17 cellular contexts compared by ENCODE assay signal in the genomic region with DNA sequence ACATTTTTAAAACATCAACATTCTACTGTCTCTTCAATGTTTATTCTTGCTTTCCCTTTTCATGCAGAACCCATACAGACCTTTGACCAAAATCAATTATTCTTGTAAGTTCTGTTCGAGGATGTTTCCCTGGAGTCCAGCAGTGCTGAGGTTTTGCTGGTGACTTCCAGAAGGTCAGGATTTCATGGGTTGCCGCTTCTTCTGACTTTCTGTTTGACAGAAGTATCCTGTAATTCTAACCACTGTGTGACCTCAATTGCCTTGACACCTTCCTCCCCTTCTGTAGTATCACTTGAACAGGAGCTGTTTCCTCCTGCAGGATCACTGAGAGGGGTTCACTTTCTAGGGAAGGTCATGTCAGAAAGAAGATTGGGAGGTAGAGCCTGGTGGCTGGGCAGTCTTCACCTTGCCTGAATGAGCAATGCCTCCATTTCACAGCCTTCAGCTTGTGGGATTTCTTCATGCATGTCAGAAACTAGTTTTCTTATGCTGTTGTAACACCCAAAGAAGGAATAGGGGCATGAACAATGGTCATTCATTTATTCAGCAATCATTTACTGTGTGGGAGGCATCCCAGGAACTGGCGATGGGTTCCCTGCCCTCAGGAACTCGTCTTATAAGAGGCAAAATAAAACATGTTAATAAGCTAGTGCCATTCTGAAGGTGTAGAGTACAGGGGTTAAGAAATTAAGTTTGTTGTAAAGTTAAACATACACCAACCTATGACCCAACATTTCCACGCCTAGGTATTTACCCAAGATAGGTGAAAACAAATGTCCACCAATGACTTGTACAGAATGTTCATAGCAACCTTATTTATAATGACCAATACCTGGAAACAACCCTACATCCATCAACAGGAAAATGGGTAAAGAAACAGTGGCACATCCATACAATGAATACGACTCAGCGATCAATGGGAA.
A peak's percentile ranks its signal among the peaks of the same experiment; 100 is the strongest.
DNase-seq lines count a peak whose midpoint lies in the region; ATAC-seq and TF ChIP-seq lines count a peak whose summit lies in the region.
"Had no signal": no experiment of that assay in that cellular context is flagged by ENCODE, and none has a peak within 500 bp of the region (broad histone marks: within the 10 kb centered on the region; RNA-seq: fewer than 3 reads in every experiment).

No MANE protein-coding gene starts in this region.

- no peaks in the 10 kb centered on the region for H3K36me3 Mint-ChIP-seq in brain
- H3K36me3 Mint-ChIP-seq in activated T-cell treated with anti-CD3 and anti-CD28 coated beads, Interleukin-2, amount 50 U/mL, for 4 hours (ENCODE audit: insufficient read depth) = no peaks in the 10 kb centered on the region

- no peaks in the 10 kb centered on the region for H3K9me3 ChIP-seq in thoracic aorta
- H3K9me3 ChIP-seq: testis had no signal

- H3K27me3 ChIP-seq in thoracic aorta (replicated peaks; ENCODE audit: insufficient read depth) = no peaks in the 10 kb centered on the region
- H3K27me3 ChIP-seq: cardiac muscle cell, testis had no signal

- H3K4me3 Mint-ChIP-seq in brain = peak overlapping the region; percentile 86 to 99 (median 93)
- no peak overlapping the region for H3K4me3 Mint-ChIP-seq in activated T-cell treated with anti-CD3 and anti-CD28 coated beads, Interleukin-2, amount 50 U/mL, for 4 hours

- H3K9me3 Mint-ChIP-seq in brain = no peaks in the 10 kb centered on the region
- H3K9me3 Mint-ChIP-seq in activated T-cell treated with anti-CD3 and anti-CD28 coated beads, Interleukin-2, amount 50 U/mL, for 4 hours = no peaks in the 10 kb centered on the region
- H3K9me3 Mint-ChIP-seq: naive B cell had no signal

- H3K36me3 ChIP-seq in thoracic aorta = no peaks in the 10 kb centered on the region
- H3K36me3 ChIP-seq: cardiac muscle cell had no signal

- peaks cover 14% of the 10 kb centered on the region for H3K27me3 Mint-ChIP-seq in brain
- H3K27me3 Mint-ChIP-seq in activated T-cell treated with anti-CD3 and anti-CD28 coated beads, Interleukin-2, amount 50 U/mL, for 4 hours (ENCODE audit: low read depth) = peaks cover 85% of the 10 kb centered on the region

- TF ChIP-seq CTCF in brain (conservative IDR thresholded peaks at IDR 0.05) (no peak), thoracic aorta (IDR thresholded peaks at IDR 0.05) (no peak)

- H3K27ac Mint-ChIP-seq in brain = peak overlapping the region in 3 of 5 experiments; percentile 22 to 98 (median 48)

- peaks cover 81% of the 10 kb centered on the region for H3K4me1 Mint-ChIP-seq in brain
- peaks cover 16% of the 10 kb centered on the region for H3K4me1 Mint-ChIP-seq in activated T-cell treated with anti-CD3 and anti-CD28 coated beads, Interleukin-2, amount 50 U/mL, for 4 hours (ENCODE audit: low read depth)

- H3K4me1 ChIP-seq in thoracic aorta (ENCODE audit: control insufficient read depth in 1 of 2, low read depth in 2 of 2) = peaks cover 37 to 78% of the 10 kb centered on the region in 2 donors
- H3K4me1 ChIP-seq: testis had no signal

- peak overlapping the region; percentile 88 to 89 for H3K27ac ChIP-seq in thoracic aorta
- H3K27ac ChIP-seq: 22Rv1, cardiac muscle cell, HL-60, testis had no signal

- DNase-seq in DMS53 (lab: John Stamatoyannopoulos, UW) (peak; percentile 23), DMS53 treated with DMSO at 0.1 percent for 48 hours (lab: John Stamatoyannopoulos, UW; ENCODE audit: unreplicated experiment) (no peak), kidney glomerular epithelial cell (lab: John Stamatoyannopoulos, UW) (peak; percentile 80), thoracic aorta (ENCODE audit: low spot score) (no peak), NCI-H1436 treated with DMSO at 0.1 percent for 48 hours (lab: John Stamatoyannopoulos, UW) (no peak), NCI-H1048 (lab: John Stamatoyannopoulos, UW) (no peak)
- DNase-seq in activated T-cell treated with anti-CD3 and anti-CD28 coated beads, Interleukin-2, amount 50 U/mL, for 4 hours = no peak
- DNase-seq: activated CD4-positive, alpha-beta T cell treated with anti-CD3 and anti-CD28 coated beads, Interleukin-2, amount 50 U/mL, for 4 hours; activated gamma-delta T cell; naive B cell; T-helper 2 cell; testis had no signal

- no peak for ATAC-seq in thoracic aorta (ENCODE audit: insufficient number of reproducible peaks, low FRiP score, low read depth)
- ATAC-seq in activated T-cell treated with anti-CD3 and anti-CD28 coated beads, Interleukin-2, amount 50 U/mL, for 4 hours = no peak
- ATAC-seq: esophagus mucosa had no signal

- H3K4me3 ChIP-seq in thoracic aorta = peak overlapping the region; percentile 75
- H3K4me3 ChIP-seq: testis had no signal

Comparison
In these comparisons a context has a peak if more than half of its experiments do, and no peak if none do; other contexts are left out.
1. DNase-seq: peak in DMS53 (single experiment) and kidney glomerular epithelial cell (single experiment); none in DMS53 treated with DMSO at 0.1 percent for 48 hours (single experiment), thoracic aorta (single experiment), NCI-H1436 treated with DMSO at 0.1 percent for 48 hours (single experiment), NCI-H1048 (single experiment) and activated T-cell treated with anti-CD3 and anti-CD28 coated beads, Interleukin-2, amount 50 U/mL, for 4 hours (single experiment).